10 cellular contexts compared by ENCODE assay signal in genomic region chr9:9352877-9353481, GRCh38.
DNase-seq lines count a peak whose midpoint lies in the region; ATAC-seq and TF ChIP-seq lines count a peak whose summit lies in the region.
"Had no signal": no experiment of that assay in that cellular context is flagged by ENCODE, and none has a peak within 500 bp of the region (broad histone marks: within the 10 kb centered on the region; RNA-seq: fewer than 3 reads in every experiment).

No MANE protein-coding gene starts in this region.

- TF ChIP-seq EP300 in sigmoid colon (IDR thresholded peaks at IDR 0.05) = no peak

- ATAC-seq in RWPE2 (ENCODE audit: low read depth) = no peak
- no peak for ATAC-seq in HG02678 (IDR thresholded peaks at IDR 0.05; ENCODE audit: unreplicated experiment)
- no peak for ATAC-seq in HG02623 (IDR thresholded peaks at IDR 0.05; ENCODE audit: unreplicated experiment)

- H3K9me3 ChIP-seq in RWPE2 (ENCODE audit: severe bottlenecking) (no peaks in the 10 kb centered on the region), sigmoid colon (no peaks in the 10 kb centered on the region)
- H3K9me3 ChIP-seq: ovary had no signal

- no peaks in the 10 kb centered on the region for H3K27me3 ChIP-seq in RWPE2 (ENCODE audit: insufficient read depth, poor library complexity, severe bottlenecking)
- no peaks in the 10 kb centered on the region for H3K27me3 ChIP-seq in sigmoid colon
- H3K27me3 ChIP-seq: ovary had no signal

- peak; percentile 5 for DNase-seq in ACHN
- DNase-seq in RWPE2 (ENCODE audit: low spot score) = no peak
- peak; percentile 11 for DNase-seq in iPS-NIHi7 (ENCODE audit: extremely low spot score)
- no peak for DNase-seq in glomerular visceral epithelial cell (ENCODE audit: extremely low spot score)
- DNase-seq in sigmoid colon = no peak
- DNase-seq: MV-4-11, ovary had no signal

- no peak for TF ChIP-seq POLR2A in sigmoid colon (IDR thresholded peaks at IDR 0.05)

- TF ChIP-seq CTCF in GM12875 (IDR thresholded peaks at IDR 0.05; ENCODE audit: borderline replicate concordance, insufficient read depth, low read depth, low read length) (peak; percentile 44; the same call in 1 of the 2 replicates), RWPE2 (IDR thresholded peaks at IDR 0.05; ENCODE audit: poor library complexity, severe bottlenecking) (peak; percentile 78), sigmoid colon (IDR thresholded peaks at IDR 0.05) (peak in 1 of 4 experiments; percentile 29)

- WGBS in sigmoid colon, 2 donors = 16 to 32% methylated on average over 2 of the region's 2 CpGs

- no peak overlapping the region for H3K4me3 ChIP-seq in GM12875 (ENCODE audit: low read depth, low read length)
- no peak overlapping the region for H3K4me3 ChIP-seq in RWPE2 (ENCODE audit: severe bottlenecking)
- H3K4me3 ChIP-seq in sigmoid colon = no peak overlapping the region
- H3K4me3 ChIP-seq: ovary had no signal

- H3K4me1 ChIP-seq in RWPE2 (ENCODE audit: insufficient read depth, poor library complexity, severe bottlenecking) (no peaks in the 10 kb centered on the region), sigmoid colon (no peaks in the 10 kb centered on the region)

- H3K27ac ChIP-seq in RWPE2 (ENCODE audit: poor library complexity, severe bottlenecking) (no peak overlapping the region), sigmoid colon (no peak overlapping the region)
- H3K27ac ChIP-seq: ovary had no signal

- in situ Hi-C loops in ACHN (cut with HindIII; ENCODE audit: low pct_ligation_motif_present, low pct_unique_long_range_greater_than_20kb, low sequenced_read_pairs) = no loop called here

- H3K36me3 ChIP-seq in RWPE2 (ENCODE audit: low read depth) (no peaks in the 10 kb centered on the region), sigmoid colon (no peaks in the 10 kb centered on the region)
- H3K36me3 ChIP-seq: ovary had no signal

- intact Hi-C loops in sigmoid colon (cut with DNase I) = no loop called here

Comparison
In these comparisons a context has a peak if more than half of its experiments do, and no peak if none do; other contexts are left out.
1. DNase-seq: peak in ACHN (single experiment) and iPS-NIHi7 (single experiment); none in RWPE2 (single experiment), glomerular visceral epithelial cell (single experiment) and sigmoid colon (single experiment).